In the genomic region with DNA sequence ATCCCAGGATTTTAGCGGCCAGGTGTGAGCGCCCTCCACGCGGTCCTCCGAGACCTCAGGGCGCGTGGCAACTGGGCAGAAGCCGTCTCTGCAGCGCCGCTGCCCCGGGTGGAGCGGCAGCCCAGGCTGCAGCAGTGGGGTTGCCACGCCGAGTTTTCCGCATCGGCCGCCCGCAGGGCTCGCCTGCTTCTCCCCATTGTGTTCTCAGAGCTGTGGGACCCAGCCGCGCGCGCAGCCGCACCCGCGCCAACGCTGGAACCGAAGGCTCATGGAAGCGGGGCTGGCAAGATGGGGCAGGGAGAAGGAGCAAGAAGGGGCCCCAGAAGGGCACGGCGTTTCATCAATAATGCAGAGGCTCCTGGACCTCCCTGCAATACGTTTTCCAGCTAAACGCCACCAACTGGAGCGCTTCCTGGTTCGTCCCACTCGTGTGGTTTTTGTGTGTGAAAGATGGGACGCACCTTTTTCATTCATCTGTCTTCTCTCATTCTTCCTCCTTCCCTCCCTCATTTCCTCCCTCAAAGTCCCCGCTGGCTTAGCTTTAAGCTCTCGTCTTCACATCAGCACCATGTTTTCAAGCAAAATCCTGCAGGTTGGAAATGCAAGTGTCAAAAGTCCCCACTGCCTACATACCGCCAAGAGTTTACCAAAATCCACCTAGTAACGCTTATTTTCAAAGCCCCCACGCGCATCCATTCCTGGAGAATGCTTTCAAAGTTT, we compare ENCODE assay signal across 15 cellular contexts. TPM values are rescaled to one million over a fixed set of nuclear protein-coding genes. Genes with fewer than 3 reads are reported as not detected.
DNase-seq lines count a peak whose midpoint lies in the region; ATAC-seq and TF ChIP-seq lines count a peak whose summit lies in the region.
"Had no signal": no experiment of that assay in that cellular context is flagged by ENCODE, and none has a peak within 500 bp of the region (broad histone marks: within the 10 kb centered on the region; RNA-seq: fewer than 3 reads in every experiment).

No MANE protein-coding gene starts in this region.

- CTCF ChIA-PET in SK-N-SH (lab: Yijun Ruan, JAX) = interaction anchor here (0.6 to 1.8 kb wide), 8 partner anchors 9 to 245 kb away, joined by 3 to 7 read pairs (median 4); no protein-coding TSS in a partner anchor

- peaks cover 31% of the 10 kb centered on the region for H3K27me3 ChIP-seq in H7 (ENCODE audit: control insufficient read depth, insufficient read depth, low read length)
- peaks cover 28% of the 10 kb centered on the region; the same call in 1 of the 2 replicates for H3K27me3 ChIP-seq in SK-N-SH (ENCODE audit: insufficient read depth)
- peaks cover 66% of the 10 kb centered on the region for H3K27me3 ChIP-seq in hepatocyte
- H3K27me3 ChIP-seq in neuronal stem cell (ENCODE audit: control insufficient read depth in 3 of 3, insufficient read depth in 3 of 3, low read depth in 1 of 3, low read length in 3 of 3) = peaks cover 3 to 53% (median 20%) of the 10 kb centered on the region in 3 experiments

- no peaks in the 10 kb centered on the region for H3K4me1 Mint-ChIP-seq in T-helper 17 cell

- H3K36me3 ChIP-seq in H7 (replicated peaks; ENCODE audit: control insufficient read depth, insufficient read depth, low read length) (no peaks in the 10 kb centered on the region), SK-N-SH (replicated peaks in 1 of 2; ENCODE audit: control insufficient read depth in 1 of 2, insufficient read depth in 2 of 2, low read length in 1 of 2) (no peaks in the 10 kb centered on the region), hepatocyte (replicated peaks; ENCODE audit: insufficient read depth, low read depth) (no peaks in the 10 kb centered on the region), neuronal stem cell (replicated peaks in 1 of 2; ENCODE audit: control insufficient read depth in 2 of 2, insufficient read depth in 2 of 2, low read length in 2 of 2) (no peaks in the 10 kb centered on the region)

- H3K27me3 Mint-ChIP-seq in T-helper 17 cell = no peaks in the 10 kb centered on the region

- TF ChIP-seq CTCF in SK-N-SH (IDR thresholded peaks at IDR 0.05) (no peak), hepatocyte (IDR thresholded peaks at IDR 0.05; ENCODE audit: poor library complexity) (no peak)

- H2AFZ ChIP-seq in SK-N-SH (ENCODE audit: low read depth) (no peak overlapping the region), hepatocyte (peak overlapping the region; percentile 44), neuronal stem cell (ENCODE audit: low read length) (peak overlapping the region; percentile 83)

- H3K4me1 ChIP-seq in SK-N-SH (ENCODE audit: control insufficient read depth in 1 of 2, insufficient read depth in 2 of 2, low read depth in 1 of 2, low read length in 1 of 2) (peaks cover 0 to 8% of the 10 kb centered on the region in 2 experiments; a peak in 1 of 4 replicates), hepatocyte (ENCODE audit: insufficient read depth) (no peaks in the 10 kb centered on the region), neuronal stem cell (ENCODE audit: control insufficient read depth in 2 of 2, insufficient read depth in 1 of 2, low read depth in 1 of 2, low read length in 2 of 2) (peaks cover 3 to 12% of the 10 kb centered on the region in 2 donors)

- H3K23ac ChIP-seq in neuronal stem cell (ENCODE audit: low read depth, low read length, poor library complexity) = no peak overlapping the region

- no peak overlapping the region for H2AK5ac ChIP-seq in neuronal stem cell (ENCODE audit: low read depth, low read length)

- H2BK120ac ChIP-seq in neuronal stem cell (ENCODE audit: low read depth, low read length) = no peak overlapping the region

- H3K9me2 ChIP-seq in SK-N-SH = no peaks in the 10 kb centered on the region
- no peaks in the 10 kb centered on the region for H3K9me2 ChIP-seq in hepatocyte (replicated peaks; ENCODE audit: insufficient read depth)

- no peak for ATAC-seq in HG03432 (IDR thresholded peaks at IDR 0.05; ENCODE audit: unreplicated experiment)
- ATAC-seq in T-helper 17 cell = no peak
- ATAC-seq: activated CD4-positive, CD25-positive, alpha-beta regulatory T cell treated with anti-CD3 and anti-CD28 coated beads, Interleukin-2, amount 50 U/mL, for 24 hours; stimulated activated naive CD8-positive, alpha-beta T cell treated with anti-CD3 and anti-CD28 coated beads, Interleukin-15, Interleukin-2, amounts not matched to agents 100 U/mL and 50 U/mL, for 24 hours had no signal

- no peak for TF ChIP-seq EP300 in SK-N-SH (IDR thresholded peaks at IDR 0.05; ENCODE audit: borderline replicate concordance in 1 of 2, low read depth in 1 of 2, low read length in 1 of 2)

- H2BK15ac ChIP-seq in neuronal stem cell (ENCODE audit: low read length) = no peak overlapping the region

- H2BK12ac ChIP-seq in neuronal stem cell (ENCODE audit: low read length) = no peak overlapping the region

- DNase-seq in H7 = peak; percentile 45
- DNase-seq in SK-N-SH = peak; percentile 73
- DNase-seq in hepatocyte (ENCODE audit: low spot score) = peak; percentile 28
- DNase-seq in neuronal stem cell (ENCODE audit: low spot score) = no peak
- DNase-seq in stimulated activated naive CD4-positive, alpha-beta T cell (lab: John Stamatoyannopoulos, UW) = no peak
- no peak for DNase-seq in RPMI8226
- DNase-seq in T-helper 17 cell = no peak
- DNase-seq: activated T-cell treated with anti-CD3 and anti-CD28 coated beads, Interleukin-2, amount 50 U/mL, for 1 hour; C1 segment of cervical spinal cord; NCI-H1092; NCI-H82; stimulated activated CD4-positive, alpha-beta T cell treated with anti-CD3 and anti-CD28 coated beads, Interleukin-2, amount 100 ng/mL, for 48 hours; stimulated activated naive CD8-positive, alpha-beta T cell treated with anti-CD3 and anti-CD28 coated beads, Interleukin-15, Interleukin-2, amounts not matched to agents 100 U/mL and 50 U/mL, for 24 hours had no signal

- no peak overlapping the region for H3K4ac ChIP-seq in neuronal stem cell (ENCODE audit: low read length)

- H3K79me2 ChIP-seq in SK-N-SH (ENCODE audit: insufficient read depth) (no peaks in the 10 kb centered on the region), hepatocyte (no peaks in the 10 kb centered on the region)

- no peaks in the 10 kb centered on the region for H3K79me1 ChIP-seq in neuronal stem cell (ENCODE audit: low read depth, low read length)

- H3K4me2 ChIP-seq in SK-N-SH = peak overlapping the region; percentile 47
- H3K4me2 ChIP-seq in hepatocyte = peak overlapping the region; percentile 84
- H3K4me2 ChIP-seq in neuronal stem cell (ENCODE audit: insufficient read depth, low read length, poor library complexity, severe bottlenecking) = peak overlapping the region; percentile 94

- no peak overlapping the region for H4K91ac ChIP-seq in neuronal stem cell (ENCODE audit: low read depth, low read length, poor library complexity)

- H3K27ac Mint-ChIP-seq in T-helper 17 cell = no peak overlapping the region

- no peak overlapping the region for H3K4me3 Mint-ChIP-seq in T-helper 17 cell

- H3K14ac ChIP-seq in neuronal stem cell (ENCODE audit: low read length) = peak overlapping the region; percentile 1

- peaks cover 11% of the 10 kb centered on the region for H3F3A ChIP-seq in SK-N-SH (replicated peaks; ENCODE audit: insufficient read depth)

- H3K36me3 Mint-ChIP-seq in T-helper 17 cell (ENCODE audit: low read depth) = no peaks in the 10 kb centered on the region

- no peak overlapping the region for H3K27ac ChIP-seq in SK-N-SH (ENCODE audit: low read depth in 2 of 2, low read length in 1 of 2)
- no peak overlapping the region for H3K27ac ChIP-seq in hepatocyte
- H3K27ac ChIP-seq in neuronal stem cell (replicated peaks; ENCODE audit: low read length) = no peak overlapping the region

- peak overlapping the region; percentile 72 for H3K18ac ChIP-seq in neuronal stem cell (ENCODE audit: low read length)

- no peak overlapping the region for H4K8ac ChIP-seq in neuronal stem cell (ENCODE audit: low read depth, low read length)

- WGBS in SK-N-SH (ENCODE audit: low lambda C conversion rate) = 8% methylated on average over 27 of the region's 43 CpGs
- 2% methylated on average over 43 of the region's 43 CpGs for WGBS in hepatocyte (ENCODE audit: low lambda C conversion rate, missing lambda C conversion rate)
- no CpG with 5 or more reads among the region's 43 CpGs for WGBS in neuronal stem cell (ENCODE audit: extremely low coverage in 2 of 2, insufficient read length in 2 of 2, insufficient replicate concordance in 1 of 2), 2 donors

- no peak for TF ChIP-seq RAD21 in SK-N-SH (IDR thresholded peaks at IDR 0.05; ENCODE audit: low read length)

- H3K9ac ChIP-seq in SK-N-SH (no peak overlapping the region), neuronal stem cell (ENCODE audit: low read depth, low read length, poor library complexity) (peak overlapping the region; percentile 74)

- peak overlapping the region; percentile 44 for H3K4me3 ChIP-seq in H7 (ENCODE audit: insufficient read depth, low read depth, low read length)
- H3K4me3 ChIP-seq in SK-N-SH (ENCODE audit: low read depth in 2 of 2, low read length in 1 of 2) = peak overlapping the region; percentile 50 to 51
- H3K4me3 ChIP-seq in hepatocyte = peak overlapping the region; percentile 33
- H3K4me3 ChIP-seq in neuronal stem cell (ENCODE audit: low read length in 2 of 2) = peak overlapping the region; percentile 38 to 79

- H4K20me1 ChIP-seq in SK-N-SH (ENCODE audit: insufficient read depth) (no peaks in the 10 kb centered on the region), hepatocyte (ENCODE audit: insufficient read depth, poor library complexity, severe bottlenecking) (no peaks in the 10 kb centered on the region)

- POLR2A ChIA-PET in SK-N-SH (lab: Yijun Ruan, JAX) = no interaction called here

- H2BK5ac ChIP-seq in neuronal stem cell (ENCODE audit: low read length) = no peak overlapping the region

- no peaks in the 10 kb centered on the region for H3K9me3 ChIP-seq in SK-N-SH
- H3K9me3 ChIP-seq in hepatocyte (ENCODE audit: low read depth) = no peaks in the 10 kb centered on the region
- no peaks in the 10 kb centered on the region for H3K9me3 ChIP-seq in neuronal stem cell (replicated peaks in 1 of 2; ENCODE audit: control insufficient read depth in 2 of 2, insufficient read depth in 1 of 2, low read depth in 1 of 2, low read length in 2 of 2)
- H3K9me3 ChIP-seq in T-helper 17 cell (ENCODE audit: control insufficient read depth, low read length, poor library complexity, severe bottlenecking) = peaks cover 3% of the 10 kb centered on the region

TF ChIP-seq in SK-N-SH, 30 proteins besides CTCF, POLR2A, EP300 and RAD21:
- TF ChIP-seq RXRA (IDR thresholded peaks at IDR 0.05; ENCODE audit: borderline replicate concordance, low read depth) (no peak), NRF1 (IDR thresholded peaks at IDR 0.05; ENCODE audit: low read depth, low read length) (peak; percentile 34; the same call in 1 of the 2 replicates), MXI1 (IDR thresholded peaks at IDR 0.05; ENCODE audit: low read depth, low read length) (peak; percentile 33; the same call in 1 of the 2 replicates)

RNA-seq across cellular contexts. Expression of a gene that starts 1.2 kb away (rescaled TPM):
- 34.5 and 71.2 TPM in 2 replicates for total RNA-seq in H7 (2014; rRNA removed; shearing (Covaris generic))
- polyA plus RNA-seq in SK-N-SH (2012; rRNA removed) = 22.2 and 22.7 TPM in 2 replicates
- polyA plus RNA-seq in SK-N-SH (2012; cell fraction: cytosol; rRNA removed) = 30.7 and 32.6 TPM in 2 replicates
- polyA plus RNA-seq in SK-N-SH (2012; cell fraction: nucleus; rRNA removed) = 17.7 and 29.2 TPM in 2 replicates
- total RNA-seq in hepatocyte = 44.3 and 50.1 TPM in 2 replicates
- polyA plus RNA-seq in hepatocyte = 13.3 and 13.6 TPM in 2 replicates
- polyA plus RNA-seq in neuronal stem cell (2013, experiment 1 of 2) = 66.9 TPM
- 65.9 TPM for polyA plus RNA-seq in neuronal stem cell (2013, experiment 2 of 2)
- total RNA-seq in T-helper 17 cell = not detected

Comparison
In these comparisons a context has a peak if more than half of its experiments do, and no peak if none do; other contexts are left out.
1. DNase-seq: peak in H7 (single experiment), SK-N-SH (single experiment) and hepatocyte (single experiment); none in neuronal stem cell (single experiment), stimulated activated naive CD4-positive, alpha-beta T cell (0 of 6), RPMI8226 (single experiment) and T-helper 17 cell (0 of 3).
2. RNA of a gene that starts 1.2 kb away (total RNA-seq): 44.3 to 50.1 TPM in hepatocyte and 34.5 to 71.2 TPM in H7; not detected in T-helper 17 cell; every median in the first group is over 10 times any median in the second.
3. Peak in every context shown above with its lines, with median percentiles within 50 percentile points of each other: H3K4me3 ChIP-seq and H3K4me2 ChIP-seq.